10 cellular contexts compared by ENCODE assay signal in the genomic region with DNA sequence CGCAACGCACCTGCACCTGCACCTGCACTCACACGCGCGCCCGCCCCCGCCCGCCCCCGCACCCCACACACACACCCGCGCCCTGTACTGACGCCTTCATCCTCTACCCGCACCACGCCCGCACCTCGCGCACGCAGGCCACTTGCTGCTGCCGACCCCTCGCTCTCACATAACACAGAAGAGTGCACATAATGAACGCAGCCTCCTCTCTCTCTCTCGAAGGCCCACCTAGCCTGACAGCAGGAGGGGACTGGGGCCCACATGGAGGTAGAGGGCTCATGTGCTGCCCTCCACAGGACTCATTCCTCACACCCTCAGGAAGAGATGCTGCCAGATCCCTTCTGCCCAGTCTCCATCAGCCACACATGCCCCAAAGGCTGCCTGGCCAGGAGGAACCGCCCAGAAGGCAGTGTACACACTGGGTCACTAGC. TPM values are rescaled to one million over a fixed set of nuclear protein-coding genes. Genes with fewer than 3 reads are reported as not detected.
DNase-seq lines count a peak whose midpoint lies in the region; ATAC-seq lines count a peak whose summit lies in the region.
"Had no signal": no experiment of that assay in that cellular context is flagged by ENCODE, and none has a peak within 500 bp of the region (broad histone marks: within the 10 kb centered on the region; RNA-seq: fewer than 3 reads in every experiment).

No MANE protein-coding gene starts in this region.

- peaks cover 5 to 14% (median 6%) of the 10 kb centered on the region in 3 donors for H3K4me1 Mint-ChIP-seq in CD8-positive, alpha-beta memory T cell
- peaks cover 3% of the 10 kb centered on the region for H3K4me1 Mint-ChIP-seq in activated T-helper 2 cell treated with anti-CD3 and anti-CD28 coated beads, Interferon-gamma antibody, Interleukin-2, Interleukin-4, amounts not matched to agents 10 μg/mL and 5 μg/mL and 100 μg/mL, durations not matched to agents 14 hours and 24 hours and 36 hours (ENCODE audit: low read depth)
- peaks cover 16% of the 10 kb centered on the region for H3K4me1 Mint-ChIP-seq in memory B cell

- no peak for DNase-seq in CD8-positive, alpha-beta memory T cell
- peak; percentile 27 for DNase-seq in KBM-7
- DNase-seq in activated T-helper 2 cell treated with anti-CD3 and anti-CD28 coated beads, Interferon-gamma antibody, Interleukin-2, Interleukin-4, amounts not matched to agents 10 μg/mL and 5 μg/mL and 100 μg/mL, durations not matched to agents 14 hours and 24 hours and 36 hours (ENCODE audit: low spot score), result no peak
- DNase-seq in memory B cell (ENCODE audit: low spot score in 2 of 2), result no peak
- no peak for DNase-seq in KG1 (lab: John Stamatoyannopoulos, UW)
- DNase-seq in OCI-M1 (lab: John Stamatoyannopoulos, UW), result no peak
- no peak for DNase-seq in superior temporal gyrus (ENCODE audit: extremely low spot score)

- H3K27ac Mint-ChIP-seq in CD8-positive, alpha-beta memory T cell, result no peak overlapping the region
- no peak overlapping the region for H3K27ac Mint-ChIP-seq in activated T-helper 2 cell treated with anti-CD3 and anti-CD28 coated beads, Interferon-gamma antibody, Interleukin-2, Interleukin-4, amounts not matched to agents 10 μg/mL and 5 μg/mL and 100 μg/mL, durations not matched to agents 14 hours and 24 hours and 36 hours
- no peak overlapping the region for H3K27ac Mint-ChIP-seq in memory B cell
- H3K27ac Mint-ChIP-seq: activated naive CD4-positive, alpha-beta T cell treated with anti-CD3 and anti-CD28 coated beads, Interleukin-2, amount 50 U/mL, for 72 hours had no signal

- intact Hi-C loops in activated T-helper 2 cell treated with anti-CD3 and anti-CD28 coated beads, Interferon-gamma antibody, Interleukin-2, Interleukin-4, amounts not matched to agents 10 μg/mL and 5 μg/mL and 100 μg/mL, durations not matched to agents 14 hours and 24 hours and 36 hours (cut with micrococcal nuclease), result no loop called here

- H3K9me3 Mint-ChIP-seq in CD8-positive, alpha-beta memory T cell, result peaks cover 0 to 2% (median 0%) of the 10 kb centered on the region in 5 donors
- no peaks in the 10 kb centered on the region for H3K9me3 Mint-ChIP-seq in activated T-helper 2 cell treated with anti-CD3 and anti-CD28 coated beads, Interferon-gamma antibody, Interleukin-2, Interleukin-4, amounts not matched to agents 10 μg/mL and 5 μg/mL and 100 μg/mL, durations not matched to agents 14 hours and 24 hours and 36 hours
- peaks cover 3% of the 10 kb centered on the region for H3K9me3 Mint-ChIP-seq in memory B cell

- H3K36me3 Mint-ChIP-seq in CD8-positive, alpha-beta memory T cell, result peaks cover 0 to 3% (median 0%) of the 10 kb centered on the region in 3 donors
- no peaks in the 10 kb centered on the region for H3K36me3 Mint-ChIP-seq in activated T-helper 2 cell treated with anti-CD3 and anti-CD28 coated beads, Interferon-gamma antibody, Interleukin-2, Interleukin-4, amounts not matched to agents 10 μg/mL and 5 μg/mL and 100 μg/mL, durations not matched to agents 14 hours and 24 hours and 36 hours (ENCODE audit: low read depth)
- H3K36me3 Mint-ChIP-seq in memory B cell, result no peaks in the 10 kb centered on the region

- POLR2A ChIA-PET in CD8-positive, alpha-beta memory T cell (lab: Charles Lee), result no interaction called here

- H3K27ac ChIP-seq in CD8-positive, alpha-beta memory T cell (ENCODE audit: low read depth, low read length), result no peak overlapping the region
- H3K27ac ChIP-seq: KMS-11 had no signal

- H3K4me1 ChIP-seq in CD8-positive, alpha-beta memory T cell (ENCODE audit: insufficient read depth, low read length), result no peaks in the 10 kb centered on the region

- CTCF ChIA-PET in CD8-positive, alpha-beta memory T cell (lab: Charles Lee), result no interaction called here

- H3K4me3 Mint-ChIP-seq in CD8-positive, alpha-beta memory T cell, result peak overlapping the region in 6 of 7 donors; percentile 66 to 78 (median 78)
- H3K4me3 Mint-ChIP-seq in activated T-helper 2 cell treated with anti-CD3 and anti-CD28 coated beads, Interferon-gamma antibody, Interleukin-2, Interleukin-4, amounts not matched to agents 10 μg/mL and 5 μg/mL and 100 μg/mL, durations not matched to agents 14 hours and 24 hours and 36 hours (ENCODE audit: low read depth), result peak overlapping the region; percentile 84
- peak overlapping the region; percentile 85 for H3K4me3 Mint-ChIP-seq in memory B cell

- peak; percentile 20 for ATAC-seq in memory B cell (ENCODE audit: low read depth)
- ATAC-seq in HG02884 (IDR thresholded peaks at IDR 0.05; ENCODE audit: unreplicated experiment), result no peak

- no peaks in the 10 kb centered on the region for H3K9me3 ChIP-seq in CD8-positive, alpha-beta memory T cell (ENCODE audit: low read length)

- no peak overlapping the region for H3K4me3 ChIP-seq in CD8-positive, alpha-beta memory T cell (ENCODE audit: low read length)

- H3K36me3 ChIP-seq in CD8-positive, alpha-beta memory T cell (ENCODE audit: insufficient read depth, low read length), result no peaks in the 10 kb centered on the region

- peaks cover 36 to 53% of the 10 kb centered on the region in 2 donors for H3K27me3 Mint-ChIP-seq in CD8-positive, alpha-beta memory T cell
- H3K27me3 Mint-ChIP-seq in activated T-helper 2 cell treated with anti-CD3 and anti-CD28 coated beads, Interferon-gamma antibody, Interleukin-2, Interleukin-4, amounts not matched to agents 10 μg/mL and 5 μg/mL and 100 μg/mL, durations not matched to agents 14 hours and 24 hours and 36 hours (ENCODE audit: low read depth), result peaks cover 44% of the 10 kb centered on the region
- peaks cover 31% of the 10 kb centered on the region for H3K27me3 Mint-ChIP-seq in memory B cell

- peaks cover 3% of the 10 kb centered on the region for H3K27me3 ChIP-seq in CD8-positive, alpha-beta memory T cell (ENCODE audit: insufficient read depth, low read length, poor library complexity, severe bottlenecking)

- in situ Hi-C loops in KBM-7 (cut with MboI; ENCODE audit: low pct_unique_long_range_greater_than_20kb, low sequenced_read_pairs), result no loop called here

RNA-seq across cellular contexts. Expression of gene CAMK2B, which starts 0.4 kb away (rescaled TPM):
- under 1 TPM; 0.42 to 0.90 TPM for total RNA-seq in CD8-positive, alpha-beta memory T cell
- polyA plus RNA-seq in CD8-positive, alpha-beta memory T cell, result not detected
- 1.9 and 2.1 TPM in 2 replicates for total RNA-seq in activated T-helper 2 cell treated with anti-CD3 and anti-CD28 coated beads, Interferon-gamma antibody, Interleukin-2, Interleukin-4, amounts not matched to agents 10 μg/mL and 5 μg/mL and 100 μg/mL, durations not matched to agents 14 hours and 24 hours and 36 hours
